ENCODE assay signal across 26 cellular contexts in genomic region chr10:123687758-123688157, GRCh38. TPM values are rescaled to one million over a fixed set of nuclear protein-coding genes. Genes with fewer than 3 reads are reported as not detected.
DNase-seq lines count a peak whose midpoint lies in the region; TF ChIP-seq lines count a peak whose summit lies in the region.
"Had no signal": no experiment of that assay in that cellular context is flagged by ENCODE, and none has a peak within 500 bp of the region (broad histone marks: within the 10 kb centered on the region; RNA-seq: fewer than 3 reads in every experiment).

No MANE protein-coding gene starts in this region.

- H3K4me1 Mint-ChIP-seq in activated naive CD4-positive, alpha-beta T cell treated with anti-CD3 and anti-CD28 coated beads, Interleukin-2, amount 10 ng/mL, durations not matched to agents 7 days and 5 days: no peaks in the 10 kb centered on the region
- H3K4me1 Mint-ChIP-seq: activated CD4-positive, alpha-beta T cell treated with anti-CD3 and anti-CD28 coated beads, Interleukin-2, amount 10 ng/mL, durations not matched to agents 24 days and 14 days; activated naive CD8-positive, alpha-beta T cell treated with anti-CD3 and anti-CD28 coated beads, Interleukin-2, amount 10 ng/mL, durations not matched to agents 7 days and 5 days; activated T-helper 17 cell treated with anti-CD3 and anti-CD28 coated beads, Interleukin-2, amount 50 U/mL, for 72 hours; stimulated activated naive B cell treated with anti-CD40 and anti-IgM and Interleukin-4, amounts not matched to agents 10 μg/mL and 1 μg/mL and 100 μg/mL, for 72 hours had no signal

- no peak overlapping the region for H3K4me3 ChIP-seq in AG09309 (ENCODE audit: control insufficient read depth, low read depth, low read length)
- no peak overlapping the region for H3K4me3 ChIP-seq in H7 (ENCODE audit: insufficient read depth, low read depth, low read length)
- no peak overlapping the region for H3K4me3 ChIP-seq in kidney epithelial cell (ENCODE audit: low read depth, low read length)
- H3K4me3 ChIP-seq: gastrocnemius medialis, lung, testis had no signal

- H3K27ac Mint-ChIP-seq in activated naive CD4-positive, alpha-beta T cell treated with anti-CD3 and anti-CD28 coated beads, Interleukin-2, amount 10 ng/mL, durations not matched to agents 7 days and 5 days: no peak overlapping the region
- H3K27ac Mint-ChIP-seq: activated CD4-positive, alpha-beta T cell treated with anti-CD3 and anti-CD28 coated beads, Interleukin-2, amount 10 ng/mL, durations not matched to agents 24 days and 14 days; activated naive CD8-positive, alpha-beta T cell treated with anti-CD3 and anti-CD28 coated beads, Interleukin-2, amount 10 ng/mL, durations not matched to agents 7 days and 5 days; activated T-helper 17 cell treated with anti-CD3 and anti-CD28 coated beads, Interleukin-2, amount 50 U/mL, for 72 hours; stimulated activated naive B cell treated with anti-CD40 and anti-IgM and Interleukin-4, amounts not matched to agents 10 μg/mL and 1 μg/mL and 100 μg/mL, for 72 hours had no signal

- CTCF ChIA-PET in activated naive CD4-positive, alpha-beta T cell treated with anti-CD3 and anti-CD28 coated beads, Interleukin-2, amount 10 ng/mL, durations not matched to agents 7 days and 5 days (lab: Charles Lee): no interaction called here

- H3K27me3 ChIP-seq in H7 (ENCODE audit: control insufficient read depth, insufficient read depth, low read length) (no peaks in the 10 kb centered on the region; the same call in 1 of the 2 replicates), kidney epithelial cell (ENCODE audit: control insufficient read depth, insufficient read depth, low read length) (no peaks in the 10 kb centered on the region)
- H3K27me3 ChIP-seq: gastrocnemius medialis, testis had no signal

- no peak overlapping the region for H3K4me3 Mint-ChIP-seq in activated naive CD4-positive, alpha-beta T cell treated with anti-CD3 and anti-CD28 coated beads, Interleukin-2, amount 10 ng/mL, durations not matched to agents 7 days and 5 days
- H3K4me3 Mint-ChIP-seq: activated CD4-positive, alpha-beta T cell treated with anti-CD3 and anti-CD28 coated beads, Interleukin-2, amount 10 ng/mL, durations not matched to agents 24 days and 14 days; activated naive CD8-positive, alpha-beta T cell treated with anti-CD3 and anti-CD28 coated beads, Interleukin-2, amount 10 ng/mL, durations not matched to agents 7 days and 5 days; activated T-helper 17 cell treated with anti-CD3 and anti-CD28 coated beads, Interleukin-2, amount 50 U/mL, for 72 hours; stimulated activated naive B cell treated with anti-CD40 and anti-IgM and Interleukin-4, amounts not matched to agents 10 μg/mL and 1 μg/mL and 100 μg/mL, for 72 hours had no signal

- peak; percentile 11 for TF ChIP-seq CTCF in AG09309 (IDR thresholded peaks at IDR 0.05; ENCODE audit: control insufficient read depth, insufficient read depth, low read depth, low read length, missing control alignments)
- TF ChIP-seq CTCF in kidney epithelial cell (IDR thresholded peaks at IDR 0.05; ENCODE audit: insufficient read depth, low read length, poor library complexity, severe bottlenecking): peak; percentile 2

- H3K9me3 Mint-ChIP-seq in activated naive CD4-positive, alpha-beta T cell treated with anti-CD3 and anti-CD28 coated beads, Interleukin-2, amount 10 ng/mL, durations not matched to agents 7 days and 5 days: no peaks in the 10 kb centered on the region
- H3K9me3 Mint-ChIP-seq: activated CD4-positive, alpha-beta T cell treated with anti-CD3 and anti-CD28 coated beads, Interleukin-2, amount 10 ng/mL, durations not matched to agents 24 days and 14 days; activated naive CD8-positive, alpha-beta T cell treated with anti-CD3 and anti-CD28 coated beads, Interleukin-2, amount 10 ng/mL, durations not matched to agents 7 days and 5 days; activated T-helper 17 cell treated with anti-CD3 and anti-CD28 coated beads, Interleukin-2, amount 50 U/mL, for 72 hours; stimulated activated naive B cell treated with anti-CD40 and anti-IgM and Interleukin-4, amounts not matched to agents 10 μg/mL and 1 μg/mL and 100 μg/mL, for 72 hours had no signal

- in situ Hi-C loops in SK-MEL-5 (cut with HindIII; ENCODE audit: low pct_unique_long_range_greater_than_20kb, low sequenced_read_pairs): no loop called here

- no peak for DNase-seq in AG09309 (ENCODE audit: low read depth)
- DNase-seq in H7: peak; percentile 63
- peak; percentile 49 for DNase-seq in SK-MEL-5 (ENCODE audit: low read depth, low spot score)
- no peak for DNase-seq in kidney epithelial cell (ENCODE audit: low read depth)
- no peak for DNase-seq in NCI-H2029 treated with DMSO at 0.1 percent for 48 hours (lab: John Stamatoyannopoulos, UW)
- no peak for DNase-seq in HT-29 (ENCODE audit: low spot score)
- DNase-seq in activated naive CD4-positive, alpha-beta T cell treated with anti-CD3 and anti-CD28 coated beads, Interleukin-2, amount 10 ng/mL, durations not matched to agents 7 days and 5 days: no peak
- DNase-seq: activated CD4-positive, alpha-beta T cell treated with anti-CD3 and anti-CD28 coated beads, Interleukin-2, amount 10 ng/mL, durations not matched to agents 24 days and 14 days; activated naive CD8-positive, alpha-beta T cell treated with anti-CD3 and anti-CD28 coated beads, Interleukin-2, amount 10 ng/mL, durations not matched to agents 7 days and 5 days; cerebellar nuclear complex; gastrocnemius medialis; hypothalamus; kidney; NCI-H187 treated with DMSO at 0.1 percent for 48 hours; NCI-H226; nucleus accumbens; SK-N-SH; small intestine; stimulated activated CD4-positive, alpha-beta T cell treated with anti-CD3 and anti-CD28 coated beads, Interleukin-2, amount 100 ng/mL, for 24 hours; stimulated activated naive B cell treated with anti-CD40 and anti-IgM and Interleukin-4, amounts not matched to agents 10 μg/mL and 1 μg/mL and 100 μg/mL, for 72 hours; T-helper 2 cell; testis had no signal

- H3K27me3 Mint-ChIP-seq in activated naive CD4-positive, alpha-beta T cell treated with anti-CD3 and anti-CD28 coated beads, Interleukin-2, amount 10 ng/mL, durations not matched to agents 7 days and 5 days: no peaks in the 10 kb centered on the region
- H3K27me3 Mint-ChIP-seq: activated CD4-positive, alpha-beta T cell treated with anti-CD3 and anti-CD28 coated beads, Interleukin-2, amount 10 ng/mL, durations not matched to agents 24 days and 14 days; activated naive CD8-positive, alpha-beta T cell treated with anti-CD3 and anti-CD28 coated beads, Interleukin-2, amount 10 ng/mL, durations not matched to agents 7 days and 5 days had no signal

- H3K36me3 ChIP-seq in H7 (replicated peaks; ENCODE audit: control insufficient read depth, insufficient read depth, low read length) (no peaks in the 10 kb centered on the region), kidney epithelial cell (ENCODE audit: control insufficient read depth, insufficient read depth, low read length) (no peaks in the 10 kb centered on the region)
- H3K36me3 ChIP-seq: gastrocnemius medialis had no signal

- H3K36me3 Mint-ChIP-seq in activated naive CD4-positive, alpha-beta T cell treated with anti-CD3 and anti-CD28 coated beads, Interleukin-2, amount 10 ng/mL, durations not matched to agents 7 days and 5 days: no peaks in the 10 kb centered on the region
- H3K36me3 Mint-ChIP-seq: activated naive CD8-positive, alpha-beta T cell treated with anti-CD3 and anti-CD28 coated beads, Interleukin-2, amount 10 ng/mL, durations not matched to agents 7 days and 5 days; stimulated activated naive B cell treated with anti-CD40 and anti-IgM and Interleukin-4, amounts not matched to agents 10 μg/mL and 1 μg/mL and 100 μg/mL, for 72 hours had no signal

RNA-seq across cellular contexts. Expression of gene GPR26, which starts 21.6 kb away (rescaled TPM):
- 0.03 and 0.07 TPM in 2 replicates for total RNA-seq in H7 (2014; rRNA removed; shearing (Covaris generic))
- total RNA-seq in SK-MEL-5 (2014; rRNA removed; shearing (Covaris generic)): 0.03 TPM in 1 of 2 replicates, not detected in the other
- polyA plus RNA-seq in SK-MEL-5 (2015; cell fraction: cytosol; rRNA removed): 0.01 TPM in 1 of 2 replicates, not detected in the other
- not detected in 2 replicates for polyA plus RNA-seq in SK-MEL-5 (2015; cell fraction: nucleus; rRNA removed)
- 0.55 and 0.71 TPM in 2 replicates for total RNA-seq in kidney epithelial cell
- not detected in 2 replicates for total RNA-seq in HT-29 (2014; rRNA removed; shearing (Covaris generic))
- total RNA-seq: activated CD4-positive, alpha-beta T cell treated with anti-CD3 and anti-CD28 coated beads, Interleukin-2, amount 10 ng/mL, durations not matched to agents 24 days and 14 days; activated naive CD8-positive, alpha-beta T cell treated with anti-CD3 and anti-CD28 coated beads, Interleukin-2, amount 10 ng/mL, durations not matched to agents 7 days and 5 days; activated T-helper 17 cell treated with anti-CD3 and anti-CD28 coated beads, Interleukin-2, amount 50 U/mL, for 72 hours; gastrocnemius medialis; kidney; lung; pulmonary artery endothelial cell had no signal
- polyA plus RNA-seq: esophagus, lung, SK-N-SH, small intestine had no signal

Comparison
In these comparisons a context has a peak if more than half of its experiments do, and no peak if none do; other contexts are left out.
1. DNase-seq: peak in H7 (single experiment) and SK-MEL-5 (single experiment); none in AG09309 (single experiment), kidney epithelial cell (single experiment), NCI-H2029 treated with DMSO at 0.1 percent for 48 hours (single experiment), HT-29 (single experiment) and activated naive CD4-positive, alpha-beta T cell treated with anti-CD3 and anti-CD28 coated beads, Interleukin-2, amount 10 ng/mL, durations not matched to agents 7 days and 5 days (single experiment).